26 cellular contexts compared by ENCODE assay signal in the genomic region with DNA sequence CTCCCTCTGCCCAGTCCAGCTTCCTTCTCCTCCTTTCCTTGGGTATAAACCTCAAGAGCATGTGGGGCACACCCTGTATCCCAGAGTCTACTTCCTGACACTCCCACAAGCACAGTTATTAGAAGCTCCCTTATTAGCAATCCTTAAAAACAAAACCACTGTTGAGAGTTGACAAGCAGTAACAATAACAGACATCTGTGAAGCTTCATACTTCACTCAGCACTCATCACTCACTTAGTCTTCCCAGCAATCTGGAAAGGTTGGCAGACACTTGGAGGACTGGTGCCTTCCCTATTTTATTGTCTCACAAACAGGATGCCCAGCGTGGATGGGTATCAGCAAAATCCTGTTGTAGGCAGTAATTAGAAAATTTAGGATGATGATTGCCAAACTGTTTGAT.
"Had no signal": no experiment of that assay in that cellular context is flagged by ENCODE, and none has a peak within 500 bp of the region (broad histone marks: within the 10 kb centered on the region; RNA-seq: fewer than 3 reads in every experiment).

No MANE protein-coding gene starts in this region.

- DNase-seq: islet precursor cell; mesendoderm; naive B cell; natural killer cell; nephron progenitor cell; occipital lobe; psoas muscle; stimulated activated CD4-positive, alpha-beta T cell treated with anti-CD3 and anti-CD28 coated beads, Interleukin-12 subunit alpha, Interleukin-12 subunit beta, amount 100 ng/mL, for 4 hours; stimulated activated CD4-positive, alpha-beta T cell treated with anti-CD3 and anti-CD28 coated beads, Interleukin-15, amount 100 ng/mL, for 24 hours; stimulated activated CD4-positive, alpha-beta T cell treated with anti-CD3 and anti-CD28 coated beads, Interleukin-2, amount 100 ng/mL, for 24 hours; stimulated activated CD4-positive, alpha-beta T cell treated with anti-CD3 and anti-CD28 coated beads, Interleukin-4, amount 100 ng/mL, for 1 hour; stimulated activated naive B cell treated with anti-CD40 and anti-IgM and Interleukin-4, amounts not matched to agents 10 μg/mL and 1 μg/mL and 100 μg/mL, for 72 hours; stimulated activated naive CD8-positive, alpha-beta T cell treated with anti-CD3 and anti-CD28 coated beads, Interleukin-15, Interleukin-2, amounts not matched to agents 100 U/mL and 50 U/mL, for 24 hours; stomach; testis; thyroid gland; transverse colon; upper lobe of right lung had no signal

- H3K4me3 ChIP-seq: hepatocyte, lung, neural progenitor cell, psoas muscle, skin epidermis, stomach, testis, thyroid gland, transverse colon, upper lobe of right lung had no signal

- H3K36me3 ChIP-seq: neural progenitor cell, neutrophil, stomach, thyroid gland, transverse colon, upper lobe of right lung had no signal

- H3K27me3 ChIP-seq: neural progenitor cell, stomach, testis, thyroid gland, transverse colon had no signal

- H3K4me1 ChIP-seq: neural progenitor cell, parathyroid adenoma, psoas muscle, stomach, testis, thyroid gland, transverse colon, upper lobe of right lung had no signal

- ATAC-seq: left lobe of liver; natural killer cell; psoas muscle; sciatic nerve; stimulated activated naive B cell treated with anti-CD40 and anti-IgM and Interleukin-4, amounts not matched to agents 10 μg/mL and 1 μg/mL and 100 μg/mL, for 72 hours; stimulated activated naive CD8-positive, alpha-beta T cell treated with anti-CD3 and anti-CD28 coated beads, Interleukin-15, Interleukin-2, amounts not matched to agents 100 U/mL and 50 U/mL, for 24 hours; upper lobe of right lung had no signal

- H3K27ac ChIP-seq: hepatocyte, neural progenitor cell, neutrophil, parathyroid adenoma, psoas muscle, skin epidermis, stomach, testis, thyroid gland, transverse colon, upper lobe of right lung had no signal

- H3K9me3 ChIP-seq: neutrophil, psoas muscle, stomach, testis, thyroid gland, transverse colon, upper lobe of right lung had no signal
